Comparison of ENCODE assay signal across 10 cellular contexts in genomic region chr5:80082221-80082620, GRCh38. TPM values are rescaled to one million over a fixed set of nuclear protein-coding genes. Genes with fewer than 3 reads are reported as not detected.
A peak's percentile ranks its signal among the peaks of the same experiment; 100 is the strongest.
DNase-seq lines count a peak whose midpoint lies in the region; ATAC-seq and TF ChIP-seq lines count a peak whose summit lies in the region.
"Had no signal": no experiment of that assay in that cellular context is flagged by ENCODE, and none has a peak within 500 bp of the region (broad histone marks: within the 10 kb centered on the region; RNA-seq: fewer than 3 reads in every experiment).

No MANE protein-coding gene starts in this region.

- ATAC-seq in right cardiac atrium = no peak
- no peak for ATAC-seq in thoracic aorta (ENCODE audit: insufficient number of reproducible peaks, low FRiP score, low read depth)
- ATAC-seq in gastrocnemius medialis = no peak
- ATAC-seq: activated naive CD8-positive, alpha-beta T cell treated with anti-CD3 and anti-CD28 coated beads, Interleukin-2, amount 50 U/mL, for 24 hours had no signal

- in situ Hi-C loops in gastrocnemius medialis (cut with MboI; ENCODE audit: low sequenced_read_pairs in 4 of 4) = loop anchor here in 1 of 4 donors (25.0 kb wide), 1 partner anchor 580 kb away; the partner anchor contains the start of genes DHFR and MSH3

- no peak overlapping the region for H2BK5ac ChIP-seq in mesenchymal stem cell (ENCODE audit: low read depth, low read length, poor library complexity, severe bottlenecking)

- intact Hi-C loops in cardiac septum (cut with DNase I) (loop anchor here (5.0 kb wide), 2 partner anchors 210 to 225 kb away; no protein-coding TSS in a partner anchor), right cardiac atrium (cut with DNase I) (loop anchor here in 2 of 4 donors (5.0 to 10.0 kb wide), 2 partner anchors 225 to 227 kb away; no protein-coding TSS in a partner anchor), gastrocnemius medialis (cut with DNase I; ENCODE audit: low total_unique reads) (loop anchor here (2.0 to 5.0 kb wide), 2 partner anchors 225 to 1057 kb away; no protein-coding TSS in a partner anchor)

- H3K9ac ChIP-seq in adipocyte (ENCODE audit: low read length) (no peak overlapping the region), mesenchymal stem cell (ENCODE audit: low read length) (peak overlapping the region; percentile 85)

- WGBS in right cardiac atrium = 93% methylated on average over 15 of the region's 15 CpGs
- WGBS in mesenchymal stem cell = 97% methylated on average over 15 of the region's 15 CpGs

- no peaks in the 10 kb centered on the region for H3K4me1 ChIP-seq in right cardiac atrium (ENCODE audit: control insufficient read depth, insufficient read depth, low read length)
- H3K4me1 ChIP-seq in adipocyte (ENCODE audit: control insufficient read depth, insufficient read depth, low read length) = peaks cover 4% of the 10 kb centered on the region
- peaks cover 2% of the 10 kb centered on the region for H3K4me1 ChIP-seq in mesenchymal stem cell (ENCODE audit: control insufficient read depth, insufficient read depth, low read depth, low read length)
- H3K4me1 ChIP-seq in thoracic aorta (ENCODE audit: control insufficient read depth in 1 of 2, low read depth in 2 of 2) = peaks cover 3 to 12% of the 10 kb centered on the region in 2 donors
- peaks cover 6 to 12% of the 10 kb centered on the region in 2 donors for H3K4me1 ChIP-seq in gastrocnemius medialis

- H3K18ac ChIP-seq in mesenchymal stem cell (ENCODE audit: low read depth in 1 of 2, low read length in 2 of 2) = no peak overlapping the region

- H3K79me1 ChIP-seq in mesenchymal stem cell (replicated peaks; ENCODE audit: low read length, poor library complexity, severe bottlenecking) = no peaks in the 10 kb centered on the region

- TF ChIP-seq POLR2A in gastrocnemius medialis (IDR thresholded peaks at IDR 0.05) = no peak

- H4K8ac ChIP-seq in mesenchymal stem cell (ENCODE audit: low read length) = no peak overlapping the region

- H3K4ac ChIP-seq in mesenchymal stem cell (ENCODE audit: low read depth in 1 of 2, low read length in 2 of 2) = no peak overlapping the region

- H3K14ac ChIP-seq in mesenchymal stem cell (ENCODE audit: low read length in 2 of 2) = no peak overlapping the region

- H4K91ac ChIP-seq in mesenchymal stem cell (ENCODE audit: low read length) = no peak overlapping the region

- H2AFZ ChIP-seq in mesenchymal stem cell (ENCODE audit: low read depth, low read length) = no peak overlapping the region

- H3K27me3 ChIP-seq in right cardiac atrium (ENCODE audit: control insufficient read depth, insufficient read depth) (no peaks in the 10 kb centered on the region), adipocyte (replicated peaks; ENCODE audit: control insufficient read depth, insufficient read depth, low read length) (no peaks in the 10 kb centered on the region), mesenchymal stem cell (ENCODE audit: control insufficient read depth in 1 of 2, insufficient read depth in 1 of 2, low read length in 2 of 2) (peaks cover 9 to 10% of the 10 kb centered on the region in 2 experiments), thoracic aorta (replicated peaks; ENCODE audit: insufficient read depth) (no peaks in the 10 kb centered on the region), gastrocnemius medialis (no peaks in the 10 kb centered on the region)

- no peak overlapping the region for H3K27ac ChIP-seq in right cardiac atrium (ENCODE audit: low read length)
- no peak overlapping the region for H3K27ac ChIP-seq in mesenchymal stem cell (ENCODE audit: low read length, poor library complexity, severe bottlenecking)
- no peak overlapping the region for H3K27ac ChIP-seq in thoracic aorta
- no peak overlapping the region for H3K27ac ChIP-seq in gastrocnemius medialis

- H3K9me3 ChIP-seq in right cardiac atrium (ENCODE audit: control insufficient read depth, low read length) (no peaks in the 10 kb centered on the region), adipocyte (ENCODE audit: control insufficient read depth, low read length) (no peaks in the 10 kb centered on the region), mesenchymal stem cell (ENCODE audit: control insufficient read depth, low read length) (no peaks in the 10 kb centered on the region), thoracic aorta (no peaks in the 10 kb centered on the region), gastrocnemius medialis (no peaks in the 10 kb centered on the region)

- H2BK15ac ChIP-seq in mesenchymal stem cell (ENCODE audit: low read depth, poor library complexity, severe bottlenecking) = no peak overlapping the region

- H3K23ac ChIP-seq in mesenchymal stem cell (ENCODE audit: low read length in 2 of 2) = no peak overlapping the region

- no peak overlapping the region for H2BK120ac ChIP-seq in mesenchymal stem cell (ENCODE audit: low read depth, low read length)

- H3K4me3 ChIP-seq in right cardiac atrium (ENCODE audit: low read length) (no peak overlapping the region), adipocyte (ENCODE audit: low read length) (peak overlapping the region; percentile 80), mesenchymal stem cell (ENCODE audit: insufficient read depth in 1 of 2, low read depth in 1 of 2, low read length in 2 of 2) (no peak overlapping the region), thoracic aorta (peak overlapping the region; percentile 71), gastrocnemius medialis (no peak overlapping the region)

- no peak for TF ChIP-seq CTCF in thoracic aorta (IDR thresholded peaks at IDR 0.05)
- no peak for TF ChIP-seq CTCF in gastrocnemius medialis (IDR thresholded peaks at IDR 0.05 in 4 of 5, conservative IDR thresholded peaks at IDR 0.05 in 1 of 5)

- no peaks in the 10 kb centered on the region for H3K36me3 ChIP-seq in adipocyte (ENCODE audit: control insufficient read depth, insufficient read depth, low read length, severe bottlenecking)
- H3K36me3 ChIP-seq in mesenchymal stem cell (ENCODE audit: control insufficient read depth in 1 of 2, insufficient read depth in 2 of 2, low read depth in 1 of 2, low read length in 2 of 2) = no peaks in the 10 kb centered on the region
- H3K36me3 ChIP-seq in thoracic aorta = no peaks in the 10 kb centered on the region
- no peaks in the 10 kb centered on the region for H3K36me3 ChIP-seq in gastrocnemius medialis

- H2AK5ac ChIP-seq in mesenchymal stem cell (ENCODE audit: low read length, severe bottlenecking) = no peak overlapping the region

- DNase-seq in cardiac septum (ENCODE audit: low spot score) (peak; percentile 60), right cardiac atrium (no peak), adipocyte (ENCODE audit: low read depth) (no peak), mesenchymal stem cell (no peak), thoracic aorta (ENCODE audit: low spot score) (no peak), gastrocnemius medialis (no peak), NCI-H748 (lab: John Stamatoyannopoulos, UW; ENCODE audit: unreplicated experiment) (no peak), C1 segment of cervical spinal cord (lab: John Stamatoyannopoulos, UW) (no peak)
- DNase-seq: foreskin melanocyte had no signal

- H2BK12ac ChIP-seq in mesenchymal stem cell (ENCODE audit: low read length in 2 of 2) = no peak overlapping the region

- no peak overlapping the region for H3K4me2 ChIP-seq in mesenchymal stem cell (ENCODE audit: low read length, poor library complexity, severe bottlenecking)

RNA-seq across cellular contexts. Expression of gene THBS4, which starts 47.1 kb away (rescaled TPM):
- total RNA-seq in cardiac septum (464 TPM), right cardiac atrium (1 to 10 TPM; 2.6 to 9.1 (median 3.9) TPM), thoracic aorta (10 to 100 TPM in 1 of 2 donors, 1 to 10 TPM in 1; 7.2 to 13.5 TPM), gastrocnemius medialis (100 to 1,000 TPM in 1 of 4 donors, 10 to 100 TPM in 3; 23.3 to 336 (median 38.4) TPM)
- polyA plus RNA-seq in right cardiac atrium = 6.9 TPM
- polyA plus RNA-seq in mesenchymal stem cell (2013, experiment 1 of 2) = 0.26 TPM
- 0.12 TPM for polyA plus RNA-seq in mesenchymal stem cell (2013, experiment 2 of 2)

Comparison
In these comparisons a context has a peak if more than half of its experiments do, and no peak if none do; other contexts are left out.
1. H3K4me3 ChIP-seq: peak in adipocyte (single experiment) and thoracic aorta (single experiment); none in right cardiac atrium (single experiment), mesenchymal stem cell (0 of 2) and gastrocnemius medialis (0 of 4).